8 cellular contexts compared by ENCODE assay signal in the genomic region with DNA sequence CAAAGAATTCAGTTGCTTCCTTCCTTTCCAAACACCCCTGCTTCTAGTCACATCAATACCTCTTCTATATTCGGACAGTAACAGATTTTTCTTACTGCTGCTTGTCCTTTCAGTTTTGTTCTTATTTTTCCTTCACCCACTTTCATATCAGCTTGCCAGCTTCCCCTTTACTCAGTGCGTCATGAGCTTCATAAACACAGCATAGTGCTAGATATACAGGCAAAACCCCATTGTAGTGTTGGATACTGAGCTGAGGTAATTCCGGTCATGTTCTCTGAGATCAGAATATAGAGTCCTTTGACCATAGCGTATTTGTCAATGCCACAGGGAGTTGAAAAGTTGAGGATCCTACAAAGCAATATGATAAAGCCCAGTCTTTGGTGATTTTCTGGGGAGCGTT. TPM values are rescaled to one million over a fixed set of nuclear protein-coding genes. Genes with fewer than 3 reads are reported as not detected.
DNase-seq lines count a peak whose midpoint lies in the region; ATAC-seq and TF ChIP-seq lines count a peak whose summit lies in the region.

No MANE protein-coding gene starts in this region.

- peaks cover 0 to 13% of the 10 kb centered on the region in 2 experiments; a peak in 3 of 4 replicates for H3K4me1 ChIP-seq in SK-N-SH (ENCODE audit: control insufficient read depth in 1 of 2, insufficient read depth in 2 of 2, low read depth in 1 of 2, low read length in 1 of 2)

- POLR2A ChIA-PET in SK-N-SH (lab: Yijun Ruan, JAX): no interaction called here

- no peak for TF ChIP-seq RAD21 in SK-N-SH (IDR thresholded peaks at IDR 0.05; ENCODE audit: low read length)

- no peaks in the 10 kb centered on the region for H3K27me3 ChIP-seq in SK-N-SH (ENCODE audit: insufficient read depth)

- no peaks in the 10 kb centered on the region for H3K9me2 ChIP-seq in SK-N-SH

- peak overlapping the region in 5 of 7 donors; percentile 27 to 80 (median 68) for H3K27ac Mint-ChIP-seq in CD14-positive monocyte

- H3K9me3 ChIP-seq in SK-N-SH: no peaks in the 10 kb centered on the region

- peaks cover 46% of the 10 kb centered on the region for H4K20me1 ChIP-seq in SK-N-SH (ENCODE audit: insufficient read depth)

- H3K4me3 ChIP-seq in NB4 (ENCODE audit: low read depth, low read length): no peak overlapping the region
- H3K4me3 ChIP-seq in SK-N-SH (ENCODE audit: low read depth in 2 of 2, low read length in 1 of 2): no peak overlapping the region

- H3K4me1 Mint-ChIP-seq in CD14-positive monocyte: peaks cover 37% of the 10 kb centered on the region

- TF ChIP-seq CTCF in CD14-positive monocyte (IDR thresholded peaks at IDR 0.05): no peak
- no peak for TF ChIP-seq CTCF in NB4 (IDR thresholded peaks at IDR 0.05; ENCODE audit: low read depth, low read length)
- no peak for TF ChIP-seq CTCF in SK-N-SH (IDR thresholded peaks at IDR 0.05)

- peaks cover 70% of the 10 kb centered on the region for H3K79me2 ChIP-seq in SK-N-SH (ENCODE audit: insufficient read depth)

- H3F3A ChIP-seq in SK-N-SH (replicated peaks; ENCODE audit: insufficient read depth): peaks cover 18% of the 10 kb centered on the region

- TF ChIP-seq EP300 in SK-N-SH (IDR thresholded peaks at IDR 0.05; ENCODE audit: borderline replicate concordance in 1 of 2, low read depth in 1 of 2, low read length in 1 of 2): no peak

- peak; percentile 36 for ATAC-seq in GM19455 (IDR thresholded peaks at IDR 0.05; ENCODE audit: unreplicated experiment)
- ATAC-seq in HG02870 (IDR thresholded peaks at IDR 0.05; ENCODE audit: unreplicated experiment): no peak

- TF ChIP-seq POLR2A in NB4 (IDR thresholded peaks at IDR 0.05; ENCODE audit: extremely low read depth, insufficient read length): no peak

- peak overlapping the region; percentile 40 to 52 for H3K4me3 Mint-ChIP-seq in CD14-positive monocyte

- CTCF ChIA-PET in SK-N-SH (lab: Yijun Ruan, JAX): interaction anchor here (0.8 to 2.3 kb wide), 3 partner anchors 10 to 520 kb away, joined by 3 to 8 read pairs (median 4); no protein-coding TSS in a partner anchor

- peaks cover 8 to 17% of the 10 kb centered on the region in 2 experiments for H3K36me3 ChIP-seq in SK-N-SH (replicated peaks in 1 of 2; ENCODE audit: control insufficient read depth in 1 of 2, insufficient read depth in 2 of 2, low read length in 1 of 2)

- peaks cover 0 to 2% (median 0%) of the 10 kb centered on the region in 7 donors for H3K9me3 Mint-ChIP-seq in CD14-positive monocyte

- no peak overlapping the region for H2AFZ ChIP-seq in SK-N-SH (ENCODE audit: low read depth)

- DNase-seq in CD14-positive monocyte (ENCODE audit: low spot score) (peak; percentile 57), NB4 (ENCODE audit: low read depth) (peak; percentile 34), glomerular endothelial cell (ENCODE audit: extremely low read depth, low read depth, low spot score) (peak; percentile 16), NCI-H2029 treated with DMSO at 0.1 percent for 48 hours (lab: John Stamatoyannopoulos, UW) (no peak), SK-N-SH (no peak), cerebellar nuclear complex (lab: John Stamatoyannopoulos, UW) (no peak)

- no peak overlapping the region for H3K27ac ChIP-seq in SK-N-SH (ENCODE audit: low read depth in 2 of 2, low read length in 1 of 2)

- no peak overlapping the region for H3K4me2 ChIP-seq in SK-N-SH

- peaks cover 0 to 4% (median 3%) of the 10 kb centered on the region in 3 donors for H3K27me3 Mint-ChIP-seq in CD14-positive monocyte (ENCODE audit: low read depth in 3 of 3)

- WGBS in SK-N-SH (ENCODE audit: low lambda C conversion rate): 95% methylated on average over 5 of the region's 5 CpGs

- no peak overlapping the region for H3K9ac ChIP-seq in SK-N-SH

- peaks cover 16 to 18% of the 10 kb centered on the region in 2 donors for H3K36me3 Mint-ChIP-seq in CD14-positive monocyte

- intact Hi-C loops in CD14-positive monocyte (cut with micrococcal nuclease): loop anchor here (5.0 to 10.0 kb wide), 6 partner anchors 84 to 376 kb away; a partner anchor contains a TSS

TF ChIP-seq in SK-N-SH, 30 proteins besides CTCF, POLR2A, EP300 and RAD21:
- TF ChIP-seq, protein P1, sequence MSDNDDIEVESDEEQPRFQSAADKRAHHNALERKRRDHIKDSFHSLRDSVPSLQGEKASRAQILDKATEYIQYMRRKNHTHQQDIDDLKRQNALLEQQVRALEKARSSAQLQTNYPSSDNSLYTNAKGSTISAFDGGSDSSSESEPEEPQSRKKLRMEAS (IDR thresholded peaks at IDR 0.05; ENCODE audit: low read depth): no peak
- TF ChIP-seq TAF1 (IDR thresholded peaks at IDR 0.05; ENCODE audit: borderline replicate concordance, low read depth, low read length): no peak
- TF ChIP-seq CHD2 (IDR thresholded peaks at IDR 0.05; ENCODE audit: low read length, partially characterized antibody): no peak

RNA-seq across cellular contexts. Expression of a gene that starts 2.4 kb away (rescaled TPM):
- polyA plus RNA-seq in CD14-positive monocyte (1 to 10 TPM; 6.7 to 8.5 TPM), SK-N-SH (2012; rRNA removed) (11.5 and 13.9 TPM in 2 replicates)
- 27.0 and 28.5 TPM in 2 replicates for total RNA-seq in glomerular endothelial cell
- polyA plus RNA-seq in SK-N-SH (2012; cell fraction: cytosol; rRNA removed): 11.9 and 13.0 TPM in 2 replicates
- polyA plus RNA-seq in SK-N-SH (2012; cell fraction: nucleus; rRNA removed): 34.1 and 68.4 TPM in 2 replicates

RNA-seq across cellular contexts. Expression of a gene that starts 42.7 kb away (rescaled TPM):
- polyA plus RNA-seq in CD14-positive monocyte (100 to 1,000 TPM; 195 to 207 TPM), SK-N-SH (2012; rRNA removed) (226 and 330 TPM in 2 replicates)
- total RNA-seq in glomerular endothelial cell: 433 and 458 TPM in 2 replicates
- 307 and 361 TPM in 2 replicates for polyA plus RNA-seq in SK-N-SH (2012; cell fraction: cytosol; rRNA removed)
- 212 and 449 TPM in 2 replicates for polyA plus RNA-seq in SK-N-SH (2012; cell fraction: nucleus; rRNA removed)

RNA-seq across cellular contexts. Expression of a gene that starts 43.0 kb away (rescaled TPM):
- polyA plus RNA-seq in CD14-positive monocyte (10 to 100 TPM; 50.4 to 69.9 TPM), SK-N-SH (2012; rRNA removed) (211 and 263 TPM in 2 replicates)
- 627 and 640 TPM in 2 replicates for total RNA-seq in glomerular endothelial cell
- polyA plus RNA-seq in SK-N-SH (2012; cell fraction: cytosol; rRNA removed): 190 and 208 TPM in 2 replicates
- 430 and 440 TPM in 2 replicates for polyA plus RNA-seq in SK-N-SH (2012; cell fraction: nucleus; rRNA removed)

Comparison
In these comparisons a context has a peak if more than half of its experiments do, and no peak if none do; other contexts are left out.
1. DNase-seq: peak in CD14-positive monocyte (single experiment), NB4 (single experiment) and glomerular endothelial cell (single experiment); none in NCI-H2029 treated with DMSO at 0.1 percent for 48 hours (single experiment), SK-N-SH (single experiment) and cerebellar nuclear complex (0 of 2).